Comparison of ENCODE assay signal across 2 cellular contexts in the genomic region with DNA sequence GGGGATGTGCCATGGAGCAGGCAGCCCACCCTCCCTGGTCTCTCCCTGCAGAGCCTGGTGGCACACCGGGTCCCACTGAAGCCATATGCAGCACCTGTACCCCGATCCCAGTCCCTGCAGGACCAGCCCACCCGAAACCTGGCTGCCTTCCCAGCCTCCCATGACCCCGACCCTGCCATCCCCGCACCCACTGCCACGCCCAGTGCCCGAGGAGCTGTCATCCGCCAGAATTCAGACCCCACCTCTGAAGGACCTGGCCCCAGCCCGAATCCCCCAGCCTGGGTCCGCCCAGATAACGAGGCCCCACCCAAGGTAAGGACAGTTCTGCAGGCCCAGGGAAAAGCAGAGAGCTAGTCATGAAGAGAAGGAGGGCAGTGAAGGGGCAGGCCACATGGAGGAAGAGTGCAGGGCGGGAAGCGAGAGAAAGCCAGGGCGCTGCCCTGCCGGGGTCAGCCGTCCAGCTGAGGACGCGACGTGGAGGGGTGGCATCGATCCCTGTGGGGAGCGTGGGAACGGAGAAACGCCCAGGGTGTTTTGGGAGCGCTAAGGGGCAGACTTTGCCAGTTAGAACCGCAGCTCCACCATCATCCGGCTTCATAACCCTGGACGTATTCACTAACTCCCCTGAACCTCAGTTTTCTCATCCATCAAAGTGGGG.
TF ChIP-seq lines count a peak whose summit lies in the region.

No MANE protein-coding gene starts in this region.

TF ChIP-seq in IMR-90, 13 proteins besides CTCF, POLR2A, EP300 and RAD21 (continued from another document):
- TF ChIP-seq, protein P1, sequence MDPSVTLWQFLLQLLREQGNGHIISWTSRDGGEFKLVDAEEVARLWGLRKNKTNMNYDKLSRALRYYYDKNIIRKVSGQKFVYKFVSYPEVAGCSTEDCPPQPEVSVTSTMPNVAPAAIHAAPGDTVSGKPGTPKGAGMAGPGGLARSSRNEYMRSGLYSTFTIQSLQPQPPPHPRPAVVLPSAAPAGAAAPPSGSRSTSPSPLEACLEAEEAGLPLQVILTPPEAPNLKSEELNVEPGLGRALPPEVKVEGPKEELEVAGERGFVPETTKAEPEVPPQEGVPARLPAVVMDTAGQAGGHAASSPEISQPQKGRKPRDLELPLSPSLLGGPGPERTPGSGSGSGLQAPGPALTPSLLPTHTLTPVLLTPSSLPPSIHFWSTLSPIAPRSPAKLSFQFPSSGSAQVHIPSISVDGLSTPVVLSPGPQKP (IDR thresholded peaks at IDR 0.05; ENCODE audit: borderline replicate concordance, low read depth, low read length) = no peak
TF ChIP-seq in IMR-90: peak in this region for 0.

TF ChIP-seq in HEK293T, 16 proteins besides CTCF, POLR2A, EP300 and RAD21 (continued from another document):
- TF ChIP-seq HDGF (IDR thresholded peaks at IDR 0.05; ENCODE audit: borderline replicate concordance) (no peak), LEF1 (IDR thresholded peaks at IDR 0.05; ENCODE audit: borderline replicate concordance) (no peak), L3MBTL2 (conservative IDR thresholded peaks at IDR 0.05) (no peak), TARDBP (IDR thresholded peaks at IDR 0.05) (no peak), NFRKB (IDR thresholded peaks at IDR 0.05) (no peak), SUZ12 (IDR thresholded peaks at IDR 0.05) (no peak)
